ENCODE assay signal across 23 cellular contexts in the genomic region with DNA sequence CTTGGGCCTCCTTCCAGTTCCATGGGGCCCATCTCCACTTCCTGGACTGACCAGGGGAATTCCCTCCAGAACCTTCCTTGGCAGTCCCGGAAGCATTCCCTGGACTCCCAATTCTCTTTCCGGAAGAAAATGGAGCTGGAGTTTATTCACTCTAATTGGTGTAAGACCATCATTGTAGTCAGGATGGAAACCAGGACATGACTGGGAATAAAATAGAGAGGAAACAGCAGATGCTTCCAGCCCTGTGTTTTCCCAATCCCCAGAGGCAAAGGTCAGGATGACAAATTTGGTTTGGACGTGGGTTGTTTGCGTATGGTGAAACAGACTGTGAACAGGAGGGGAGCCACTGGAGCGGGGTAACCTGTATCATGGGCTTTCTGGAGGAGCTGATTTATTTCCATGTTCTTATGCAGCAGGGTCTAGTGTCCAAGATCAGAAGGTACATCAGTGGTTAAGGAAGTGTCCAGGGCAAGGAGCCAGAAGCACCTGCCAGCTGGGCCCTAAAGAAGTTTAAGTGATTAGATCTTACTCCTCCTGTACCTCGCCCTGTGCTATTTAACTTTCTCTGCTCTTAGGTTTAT. TPM values are rescaled to one million over a fixed set of nuclear protein-coding genes. Genes with fewer than 3 reads are reported as not detected.
DNase-seq lines count a peak whose midpoint lies in the region; ATAC-seq, FAIRE-seq and TF ChIP-seq lines count a peak whose summit lies in the region.
"Had no signal": no experiment of that assay in that cellular context is flagged by ENCODE, and none has a peak within 500 bp of the region (broad histone marks: within the 10 kb centered on the region; RNA-seq: fewer than 3 reads in every experiment).

No MANE protein-coding gene starts in this region.

- no peak overlapping the region for H2AFZ ChIP-seq in mesenchymal stem cell (ENCODE audit: low read depth, low read length)
- no peak overlapping the region for H2AFZ ChIP-seq in SK-N-SH (ENCODE audit: low read depth)

- H3K14ac ChIP-seq in mesenchymal stem cell (ENCODE audit: low read length in 2 of 2), result no peak overlapping the region

- no peak overlapping the region for H2BK120ac ChIP-seq in mesenchymal stem cell (ENCODE audit: low read depth, low read length)

- peaks cover 2% of the 10 kb centered on the region; the same call in 1 of the 3 replicates for H3K9me3 ChIP-seq in A549
- no peaks in the 10 kb centered on the region for H3K9me3 ChIP-seq in mesenchymal stem cell (ENCODE audit: control insufficient read depth, low read length)
- H3K9me3 ChIP-seq in SK-N-SH, result no peaks in the 10 kb centered on the region

- H4K20me1 ChIP-seq in SK-N-SH (ENCODE audit: insufficient read depth), result no peaks in the 10 kb centered on the region

- H3K18ac ChIP-seq in mesenchymal stem cell (ENCODE audit: low read depth in 1 of 2, low read length in 2 of 2), result no peak overlapping the region

- H3K23ac ChIP-seq in mesenchymal stem cell (ENCODE audit: low read length in 2 of 2), result no peak overlapping the region

- no peak overlapping the region for H2BK15ac ChIP-seq in mesenchymal stem cell (ENCODE audit: low read depth, poor library complexity, severe bottlenecking)

- peak; percentile 37 to 65; a peak in 4 of 6 replicates for ATAC-seq in A549
- no peak for ATAC-seq in activated naive CD4-positive, alpha-beta T cell treated with anti-CD3 and anti-CD28 coated beads, Interleukin-2, amount 50 U/mL, for 72 hours
- ATAC-seq: GM12878, Right ventricle myocardium inferior had no signal

- H3K27me3 ChIP-seq in mesenchymal stem cell (ENCODE audit: control insufficient read depth in 1 of 2, insufficient read depth in 1 of 2, low read length in 2 of 2) (peaks cover 0 to 5% of the 10 kb centered on the region in 2 experiments), SK-N-SH (ENCODE audit: insufficient read depth) (no peaks in the 10 kb centered on the region)

- no peaks in the 10 kb centered on the region for H3K9me2 ChIP-seq in SK-N-SH

- TF ChIP-seq RAD21 in A549 (conservative IDR thresholded peaks at IDR 0.05 in 1 of 2, IDR thresholded peaks at IDR 0.05 in 1 of 2) (no peak), SK-N-SH (IDR thresholded peaks at IDR 0.05; ENCODE audit: low read length) (no peak)

- no peak overlapping the region for H4K91ac ChIP-seq in mesenchymal stem cell (ENCODE audit: low read length)

- TF ChIP-seq CTCF in A549 (IDR thresholded peaks at IDR 0.05), result no peak
- no peak for TF ChIP-seq CTCF in VCaP (conservative IDR thresholded peaks at IDR 0.05)
- TF ChIP-seq CTCF in fibroblast of villous mesenchyme (IDR thresholded peaks at IDR 0.05; ENCODE audit: insufficient read depth, low read depth, low read length), result no peak
- no peak for TF ChIP-seq CTCF in SK-N-SH (IDR thresholded peaks at IDR 0.05)

- H3K9ac ChIP-seq in mesenchymal stem cell (ENCODE audit: low read length), result no peak overlapping the region
- H3K9ac ChIP-seq in SK-N-SH, result no peak overlapping the region

- TF ChIP-seq POLR2A in A549 (IDR thresholded peaks at IDR 0.05; ENCODE audit: low read length), result no peak

- H3K4ac ChIP-seq in mesenchymal stem cell (ENCODE audit: low read depth in 1 of 2, low read length in 2 of 2), result no peak overlapping the region

- peak overlapping the region; percentile 58 for H3K4me2 ChIP-seq in A549
- no peak overlapping the region for H3K4me2 ChIP-seq in mesenchymal stem cell (ENCODE audit: low read length, poor library complexity, severe bottlenecking)
- H3K4me2 ChIP-seq in SK-N-SH, result no peak overlapping the region

- no peak overlapping the region for H3K27ac Mint-ChIP-seq in activated naive CD4-positive, alpha-beta T cell treated with anti-CD3 and anti-CD28 coated beads, Interleukin-2, amount 50 U/mL, for 72 hours

- WGBS in A549 (ENCODE audit: missing lambda C conversion rate), result 55% methylated on average over 6 of the region's 6 CpGs
- 71% methylated on average over 6 of the region's 6 CpGs for WGBS in mesenchymal stem cell
- WGBS in SK-N-SH (ENCODE audit: low lambda C conversion rate), result 84% methylated on average over 6 of the region's 6 CpGs

- no peak overlapping the region for H2BK5ac ChIP-seq in mesenchymal stem cell (ENCODE audit: low read depth, low read length, poor library complexity, severe bottlenecking)

- no peak overlapping the region for H2AK5ac ChIP-seq in mesenchymal stem cell (ENCODE audit: low read length, severe bottlenecking)

- H3K4me3 ChIP-seq in A549 (no peak overlapping the region), fibroblast of villous mesenchyme (ENCODE audit: low read depth, low read length) (no peak overlapping the region), mesenchymal stem cell (ENCODE audit: insufficient read depth in 1 of 2, low read depth in 1 of 2, low read length in 2 of 2) (no peak overlapping the region), SK-N-SH (ENCODE audit: low read depth in 2 of 2, low read length in 1 of 2) (no peak overlapping the region)
- H3K4me3 ChIP-seq: GM12878 had no signal

- H3K36me3 ChIP-seq in mesenchymal stem cell (ENCODE audit: control insufficient read depth in 1 of 2, insufficient read depth in 2 of 2, low read depth in 1 of 2, low read length in 2 of 2) (no peaks in the 10 kb centered on the region), SK-N-SH (replicated peaks in 1 of 2; ENCODE audit: control insufficient read depth in 1 of 2, insufficient read depth in 2 of 2, low read length in 1 of 2) (no peaks in the 10 kb centered on the region)

- CTCF ChIA-PET in A549 (lab: Yijun Ruan, JAX) (interaction anchor here (0.8 to 3.4 kb wide), 5 partner anchors 21 to 395 kb away, joined by 3 to 10 read pairs (median 3); no protein-coding TSS in a partner anchor), SK-N-SH (lab: Yijun Ruan, JAX) (interaction anchor here (0.7 to 3.3 kb wide), 6 partner anchors 13 to 395 kb away, joined by 3 to 15 read pairs (median 4); no protein-coding TSS in a partner anchor)

- peaks cover 0 to 6% of the 10 kb centered on the region in 2 donors for H3K9me3 Mint-ChIP-seq in activated naive CD4-positive, alpha-beta T cell treated with anti-CD3 and anti-CD28 coated beads, Interleukin-2, amount 50 U/mL, for 72 hours

- H3K36me3 Mint-ChIP-seq in activated naive CD4-positive, alpha-beta T cell treated with anti-CD3 and anti-CD28 coated beads, Interleukin-2, amount 50 U/mL, for 72 hours, result no peaks in the 10 kb centered on the region
- H3K36me3 Mint-ChIP-seq: CD4-positive, alpha-beta memory T cell had no signal

- no peak overlapping the region for H2BK12ac ChIP-seq in mesenchymal stem cell (ENCODE audit: low read length in 2 of 2)

- POLR2A ChIA-PET in A549 (lab: Yijun Ruan, JAX) (no interaction called here), SK-N-SH (lab: Yijun Ruan, JAX) (no interaction called here)

- H3K4me1 ChIP-seq in A549 (peaks cover 33% of the 10 kb centered on the region), mesenchymal stem cell (ENCODE audit: control insufficient read depth, insufficient read depth, low read depth, low read length) (no peaks in the 10 kb centered on the region), SK-N-SH (ENCODE audit: control insufficient read depth in 1 of 2, insufficient read depth in 2 of 2, low read depth in 1 of 2, low read length in 1 of 2) (no peaks in the 10 kb centered on the region)

- H3K27ac ChIP-seq in A549, result peak overlapping the region; percentile 24 to 44; a peak in 5 of 6 replicates
- H3K27ac ChIP-seq in VCaP, result peak overlapping the region; percentile 49
- H3K27ac ChIP-seq in mesenchymal stem cell (ENCODE audit: low read length, poor library complexity, severe bottlenecking), result no peak overlapping the region
- H3K27ac ChIP-seq in SK-N-SH (ENCODE audit: low read depth in 2 of 2, low read length in 1 of 2), result no peak overlapping the region

- DNase-seq in A549 (ENCODE audit: low read depth in 1 of 2, low spot score in 1 of 2), result peak in 1 of 2 experiments; percentile 27
- peak; percentile 51 for DNase-seq in fibroblast of villous mesenchyme (ENCODE audit: low read depth)
- peak; percentile 20 for DNase-seq in mesenchymal stem cell
- no peak for DNase-seq in NCI-H2196 (lab: John Stamatoyannopoulos, UW; ENCODE audit: unreplicated experiment)
- DNase-seq in SK-N-SH, result no peak
- DNase-seq in activated naive CD4-positive, alpha-beta T cell treated with anti-CD3 and anti-CD28 coated beads, Interleukin-2, amount 50 U/mL, for 72 hours (ENCODE audit: low spot score in 2 of 2), result no peak
- DNase-seq in GM19240 (ENCODE audit: insufficient read length, low spot score), result no peak
- DNase-seq: CD4-positive, alpha-beta memory T cell; GOT3; Karpas-422; MM.1S; NCI-H1092; NCI-H1436 treated with DMSO at 0.1 percent for 48 hours; NCI-H2029; NCI-H2171 treated with DMSO at 0.1 percent for 48 hours; NCI-H446 treated with DMSO at 0.1 percent for 48 hours; NCI-H69 had no signal

- TF ChIP-seq EP300 in A549 (IDR thresholded peaks at IDR 0.05) (no peak), SK-N-SH (IDR thresholded peaks at IDR 0.05; ENCODE audit: borderline replicate concordance in 1 of 2, low read depth in 1 of 2, low read length in 1 of 2) (no peak)

- no peak overlapping the region for H4K8ac ChIP-seq in mesenchymal stem cell (ENCODE audit: low read length)

- H3K79me2 ChIP-seq in SK-N-SH (ENCODE audit: insufficient read depth), result no peaks in the 10 kb centered on the region

- no peak for FAIRE-seq in A549 (lab: Jason Lieb, UNC)
- FAIRE-seq: A204.1, GM12878, GM19239, RCC 7860 had no signal

- H3K79me1 ChIP-seq in mesenchymal stem cell (replicated peaks; ENCODE audit: low read length, poor library complexity, severe bottlenecking), result no peaks in the 10 kb centered on the region

- no peaks in the 10 kb centered on the region for H3F3A ChIP-seq in SK-N-SH (replicated peaks; ENCODE audit: insufficient read depth)

RNA-seq across cellular contexts. Expression of gene LONP2, which starts 8.5 kb away (rescaled TPM):
- 51.3 and 53.6 TPM in 2 replicates for polyA plus RNA-seq in A549 (2011; rRNA removed)
- polyA plus RNA-seq in A549 (2012; cell fraction: cytosol; rRNA removed), result 13.1 and 16.4 TPM in 2 replicates
- polyA plus RNA-seq in A549 (2012; cell fraction: nucleus; rRNA removed), result 16.6 and 17.1 TPM in 2 replicates
- polyA plus RNA-seq in A549 (2017; fragmentation: RNase III; extraction: RNeasy Plus Mini Kit Qiagen cat#74134 plus additional on column Dnase treatment), result 27.8 to 29.7 TPM (median 29.1 TPM) in 3 replicates
- polyA minus RNA-seq in A549 (2011; rRNA and poly(A)+ RNA removed), result 96.9 and 112 TPM in 2 replicates
- total RNA-seq in fibroblast of villous mesenchyme, result 49.9 and 79.9 TPM in 2 replicates
- 23.1 TPM for polyA plus RNA-seq in mesenchymal stem cell (2013, experiment 1 of 2)
- 23.1 TPM for polyA plus RNA-seq in mesenchymal stem cell (2013, experiment 2 of 2)
- 22.4 and 34.8 TPM in 2 replicates for polyA plus RNA-seq in SK-N-SH (2012; rRNA removed)
- polyA plus RNA-seq in SK-N-SH (2012; cell fraction: cytosol; rRNA removed), result 16.7 and 20.3 TPM in 2 replicates
- polyA plus RNA-seq in SK-N-SH (2012; cell fraction: nucleus; rRNA removed), result 55.9 and 88.0 TPM in 2 replicates
- 10 to 100 TPM; 39.0 to 53.5 TPM for total RNA-seq in activated naive CD4-positive, alpha-beta T cell treated with anti-CD3 and anti-CD28 coated beads, Interleukin-2, amount 50 U/mL, for 72 hours

RNA-seq across cellular contexts. Expression of gene ABCC11, which starts 11.7 kb away (rescaled TPM):
- polyA plus RNA-seq in A549 (2011; rRNA removed) (0.21 and 0.22 TPM in 2 replicates), A549 (2017; fragmentation: RNase III; extraction: RNeasy Plus Mini Kit Qiagen cat#74134 plus additional on column Dnase treatment) (0.05 to 0.19 TPM (median 0.09 TPM) in 3 replicates), SK-N-SH (2012; rRNA removed) (0.07 and 0.16 TPM in 2 replicates)
- polyA plus RNA-seq in A549 (2012; cell fraction: cytosol; rRNA removed), result 0.05 and 0.08 TPM in 2 replicates
- polyA plus RNA-seq in A549 (2012; cell fraction: nucleus; rRNA removed), result 0.18 and 0.24 TPM in 2 replicates
- 0.10 and 0.83 TPM in 2 replicates for polyA minus RNA-seq in A549 (2011; rRNA and poly(A)+ RNA removed)
- under 0.01 and 0.43 TPM in 2 replicates for total RNA-seq in fibroblast of villous mesenchyme
- 0.06 TPM for polyA plus RNA-seq in mesenchymal stem cell (2013, experiment 1 of 2)
- polyA plus RNA-seq in mesenchymal stem cell (2013, experiment 2 of 2), result 0.07 TPM
- 0.05 and 0.14 TPM in 2 replicates for polyA plus RNA-seq in SK-N-SH (2012; cell fraction: cytosol; rRNA removed)
- polyA plus RNA-seq in SK-N-SH (2012; cell fraction: nucleus; rRNA removed), result 0.08 and 0.11 TPM in 2 replicates
- under 1 TPM in 1 of 2 donors, not detected in 1; 0.50 TPM for total RNA-seq in activated naive CD4-positive, alpha-beta T cell treated with anti-CD3 and anti-CD28 coated beads, Interleukin-2, amount 50 U/mL, for 72 hours
- total RNA-seq: CD4-positive, alpha-beta memory T cell; GM12878; Right ventricle myocardium inferior had no signal

Comparison
In these comparisons a context has a peak if more than half of its experiments do, and no peak if none do; other contexts are left out.
1. ATAC-seq: peak in A549 (2 of 2); none in activated naive CD4-positive, alpha-beta T cell treated with anti-CD3 and anti-CD28 coated beads, Interleukin-2, amount 50 U/mL, for 72 hours (0 of 2).
2. DNase-seq: peak in fibroblast of villous mesenchyme (single experiment) and mesenchymal stem cell (single experiment); none in NCI-H2196 (single experiment), SK-N-SH (single experiment), activated naive CD4-positive, alpha-beta T cell treated with anti-CD3 and anti-CD28 coated beads, Interleukin-2, amount 50 U/mL, for 72 hours (0 of 2) and GM19240 (single experiment).
3. H3K27ac ChIP-seq: peak in A549 (2 of 2) and VCaP (single experiment); none in mesenchymal stem cell (single experiment) and SK-N-SH (0 of 2).